ENCODE assay signal across 19 cellular contexts in genomic region chr13:102968572-102969228, GRCh38.
A peak's percentile ranks its signal among the peaks of the same experiment; 100 is the strongest.
DNase-seq lines count a peak whose midpoint lies in the region; ATAC-seq, FAIRE-seq and TF ChIP-seq lines count a peak whose summit lies in the region.
"Had no signal": no experiment of that assay in that cellular context is flagged by ENCODE, and none has a peak within 500 bp of the region (broad histone marks: within the 10 kb centered on the region; RNA-seq: fewer than 3 reads in every experiment).

No MANE protein-coding gene starts in this region.

- H3K9ac ChIP-seq in GM12878 (ENCODE audit: control insufficient read depth, insufficient read depth, low read length) (no peak overlapping the region), trophoblast cell (ENCODE audit: low read length) (no peak overlapping the region)

- peaks cover 26% of the 10 kb centered on the region for H3K4me1 ChIP-seq in GM12878 (ENCODE audit: control insufficient read depth, insufficient read depth, low read length)
- no peaks in the 10 kb centered on the region for H3K4me1 ChIP-seq in trophoblast cell (ENCODE audit: control insufficient read depth in 1 of 2, insufficient read depth in 2 of 2, low read length in 2 of 2)

- no peak for TF ChIP-seq POLR2A in GM12878 (IDR thresholded peaks at IDR 0.05; ENCODE audit: low read depth, low read length)

- TF ChIP-seq RAD21 in GM12878 (IDR thresholded peaks at IDR 0.05; ENCODE audit: insufficient read depth, low read depth, low read length) = no peak

- in situ Hi-C loops in GM12878 (cut with MboI) = no loop called here

- no peaks in the 10 kb centered on the region for H3K79me1 ChIP-seq in trophoblast cell (ENCODE audit: low read length)

- H3K79me2 ChIP-seq in GM12878 (ENCODE audit: control insufficient read depth, insufficient read depth, low read length) (no peaks in the 10 kb centered on the region), trophoblast cell (ENCODE audit: control insufficient read depth, insufficient read depth, low read length, poor library complexity) (no peaks in the 10 kb centered on the region)

- CTCF ChIA-PET in GM12878 (lab: Yijun Ruan, JAX) = interaction anchor here (0.9 kb wide), 1 partner anchor 10 kb away, joined by 3 read pairs; no protein-coding TSS in a partner anchor

- peak; percentile 31 for ATAC-seq in GM18873 (IDR thresholded peaks at IDR 0.05; ENCODE audit: low FRiP score, unreplicated experiment)
- ATAC-seq in GM21528 (IDR thresholded peaks at IDR 0.05; ENCODE audit: low FRiP score, unreplicated experiment) = peak; percentile 53
- ATAC-seq in HG03159 (IDR thresholded peaks at IDR 0.05; ENCODE audit: unreplicated experiment) = peak; percentile 44
- ATAC-seq in GM12878 = no peak
- no peak for ATAC-seq in HG02970 (IDR thresholded peaks at IDR 0.05; ENCODE audit: low FRiP score, unreplicated experiment)
- ATAC-seq: activated naive CD4-positive, alpha-beta T cell treated with anti-CD3 and anti-CD28 coated beads, Interleukin-2, amount 50 U/mL, for 72 hours; naive thymus-derived CD4-positive, alpha-beta T cell; PC-3 had no signal

- SMC1A ChIA-PET in GM12878 (lab: Charles Lee; ENCODE audit: uncharacterized antibody, unreplicated experiment) = interaction anchor here (0.6 to 1.7 kb wide), 5 partner anchors 10 to 163 kb away, joined by 3 to 6 read pairs (median 3); no protein-coding TSS in a partner anchor

- no TSS peak for BruUV-seq in GM12878 (replicated peaks; lab: Mats Ljungman, UMichigan)

- H3K27ac ChIP-seq in GM12878 (ENCODE audit: control insufficient read depth, insufficient read depth) = no peak overlapping the region
- H3K27ac ChIP-seq in trophoblast cell (ENCODE audit: low read depth, low read length) = no peak overlapping the region

- H3K18ac ChIP-seq in trophoblast cell (ENCODE audit: low read length) = no peak overlapping the region

- no peak overlapping the region for H3K4ac ChIP-seq in trophoblast cell (ENCODE audit: low read depth, low read length)

- no peak for TF ChIP-seq CTCF in GM12878 (IDR thresholded peaks at IDR 0.05 in 2 of 3, conservative IDR thresholded peaks at IDR 0.05 in 1 of 3; ENCODE audit: control insufficient read depth in 2 of 3, extremely low read depth in 1 of 3, insufficient read depth in 1 of 3, low read depth in 3 of 3, low read length in 3 of 3)

- no peak overlapping the region for H4K91ac ChIP-seq in trophoblast cell (ENCODE audit: low read depth, low read length)

- no peaks in the 10 kb centered on the region for H4K20me1 ChIP-seq in GM12878 (ENCODE audit: control insufficient read depth, insufficient read depth)

- H3K4me2 ChIP-seq in GM12878 (ENCODE audit: control insufficient read depth, insufficient read depth) = no peak overlapping the region
- H3K4me2 ChIP-seq in trophoblast cell (ENCODE audit: low read length) = no peak overlapping the region

- no peak overlapping the region for H2BK5ac ChIP-seq in trophoblast cell (ENCODE audit: low read depth, low read length, poor library complexity)

- H3K4me3 ChIP-seq in GM12878 = no peak overlapping the region
- H3K4me3 ChIP-seq in trophoblast cell (ENCODE audit: low read depth, low read length) = no peak overlapping the region

- RAD21 ChIA-PET in GM12878 (lab: Charles Lee; ENCODE audit: unreplicated experiment) = interaction anchor here (1.1 to 2.3 kb wide), 3 partner anchors 36 to 64 kb away, joined by 3 to 11 read pairs (median 3); no protein-coding TSS in a partner anchor

- no peak overlapping the region for H4K12ac ChIP-seq in trophoblast cell (ENCODE audit: low read depth, low read length)

- no peak overlapping the region for H3K23ac ChIP-seq in trophoblast cell (ENCODE audit: low read length)

- intact Hi-C loops in GM12878 (cut with micrococcal nuclease; ENCODE audit: unreplicated experiment) = no loop called here

- H2BK12ac ChIP-seq in trophoblast cell (ENCODE audit: low read length) = no peak overlapping the region

- no peak overlapping the region for H2BK120ac ChIP-seq in trophoblast cell (ENCODE audit: insufficient read depth, low read length, poor library complexity)

- H3K36me3 ChIP-seq in GM12878 (ENCODE audit: control insufficient read depth in 2 of 2, insufficient read depth in 2 of 2, low read length in 1 of 2) = no peaks in the 10 kb centered on the region
- no peaks in the 10 kb centered on the region for H3K36me3 ChIP-seq in trophoblast cell (ENCODE audit: control insufficient read depth in 1 of 2, insufficient read depth in 2 of 2, low read length in 2 of 2)

- POLR2A ChIA-PET in GM12878 (lab: Charles Lee) = interaction anchor here (0.8 kb wide), 1 partner anchor 10 kb away, joined by 3 read pairs; no protein-coding TSS in a partner anchor

- no peak overlapping the region for H3K14ac ChIP-seq in trophoblast cell (ENCODE audit: low read length)

- no peak overlapping the region for H2AK5ac ChIP-seq in trophoblast cell (ENCODE audit: low read length)

- no peak for TF ChIP-seq EP300 in GM12878 (IDR thresholded peaks at IDR 0.05; ENCODE audit: borderline replicate concordance in 1 of 2, control insufficient read depth in 1 of 2, low read depth in 2 of 2, low read length in 2 of 2)

- H2AFZ ChIP-seq in GM12878 (ENCODE audit: control insufficient read depth, low read depth, low read length) = peak overlapping the region; percentile 18
- no peak overlapping the region for H2AFZ ChIP-seq in trophoblast cell (ENCODE audit: insufficient read depth, low read length, poor library complexity)

- H3K27me3 ChIP-seq in GM12878 (replicated peaks in 1 of 2; ENCODE audit: control insufficient read depth in 2 of 2, insufficient read depth in 2 of 2, low read length in 1 of 2) = no peaks in the 10 kb centered on the region
- no peaks in the 10 kb centered on the region for H3K27me3 ChIP-seq in trophoblast cell (ENCODE audit: insufficient read depth, low read length)

- H3K9me3 ChIP-seq in GM12878 (replicated peaks; ENCODE audit: control insufficient read depth, insufficient read depth, low read length) = peaks cover 3% of the 10 kb centered on the region; the same call in 2 of the 3 replicates
- H3K9me3 ChIP-seq in trophoblast cell (ENCODE audit: insufficient read depth, low read depth, low read length) = no peaks in the 10 kb centered on the region

- no peak overlapping the region for H4K8ac ChIP-seq in trophoblast cell (ENCODE audit: low read depth, low read length)

- FAIRE-seq in GM12878 (lab: Jason Lieb, UNC) = no peak
- FAIRE-seq: bronchial epithelial cell had no signal

- WGBS in GM12878 (ENCODE audit: insufficient coverage, insufficient replicate concordance, low lambda C conversion rate, missing lambda C conversion rate) = 30% methylated on average over 11 of the region's 11 CpGs
- WGBS in trophoblast cell (ENCODE audit: extremely low coverage, insufficient coverage, insufficient read length) = no CpG with 5 or more reads among the region's 11 CpGs

- DNase-seq in GM12878 (ENCODE audit: low read depth, low spot score) = no peak
- DNase-seq in NCI-H1930 (lab: John Stamatoyannopoulos, UW) = no peak
- DNase-seq in trophoblast cell = no peak
- DNase-seq in iPS-NIHi7 (ENCODE audit: extremely low spot score) = no peak
- DNase-seq: activated CD4-positive, CD25-positive, alpha-beta regulatory T cell; activated CD8-positive, alpha-beta memory T cell treated with anti-CD3 and anti-CD28 coated beads, Interleukin-2, amount 50 U/mL, for 48 hours; DMS153; effector CD4-positive, alpha-beta T cell; KG1; naive thymus-derived CD4-positive, alpha-beta T cell; NCI-H1417; NCI-H446 treated with DMSO at 0.1 percent for 48 hours; PC-3 had no signal

TF ChIP-seq in GM12878, 131 proteins besides CTCF, POLR2A, EP300 and RAD21:
- TF ChIP-seq RUNX3 (IDR thresholded peaks at IDR 0.05; ENCODE audit: low read length) (peak; percentile 73), RBBP5 (conservative IDR thresholded peaks at IDR 0.05) (no peak), POU2F2 (IDR thresholded peaks at IDR 0.05; ENCODE audit: borderline replicate concordance, low read depth, low read length) (peak; percentile 39; the same call in 1 of the 3 replicates), CBFB (IDR thresholded peaks at IDR 0.05; ENCODE audit: low read depth) (no peak)
TF ChIP-seq in GM12878: peak in this region for 2.

Comparison
In these comparisons a context has a peak if more than half of its experiments do, and no peak if none do; other contexts are left out.
1. ATAC-seq: peak in GM18873 (single experiment), GM21528 (single experiment) and HG03159 (single experiment); none in GM12878 (single experiment) and HG02970 (single experiment).